Comparison of ENCODE assay signal across 1 cellular context in genomic region chr6:15908871-15909270, GRCh38.
TF ChIP-seq lines count a peak whose summit lies in the region.

No MANE protein-coding gene starts in this region.

TF ChIP-seq in WTC11, 78 proteins besides CTCF, POLR2A, EP300 and RAD21 (continued from another document):
- TF ChIP-seq PRDM15 (CRISPR knock-in tag; IDR thresholded peaks at IDR 0.05) (no peak), PRRX2 (CRISPR knock-in tag; IDR thresholded peaks at IDR 0.05) (no peak), NR1H2 (CRISPR knock-in tag; IDR thresholded peaks at IDR 0.05) (no peak), RELA (CRISPR knock-in tag; IDR thresholded peaks at IDR 0.05; ENCODE audit: borderline replicate concordance) (no peak), IRF1 (CRISPR knock-in tag; IDR thresholded peaks at IDR 0.05) (no peak), SMAD4 (CRISPR knock-in tag; IDR thresholded peaks at IDR 0.05) (no peak), USF2 (CRISPR knock-in tag; IDR thresholded peaks at IDR 0.05) (no peak)
TF ChIP-seq in WTC11: peak in this region for 0.
